In the genomic region with DNA sequence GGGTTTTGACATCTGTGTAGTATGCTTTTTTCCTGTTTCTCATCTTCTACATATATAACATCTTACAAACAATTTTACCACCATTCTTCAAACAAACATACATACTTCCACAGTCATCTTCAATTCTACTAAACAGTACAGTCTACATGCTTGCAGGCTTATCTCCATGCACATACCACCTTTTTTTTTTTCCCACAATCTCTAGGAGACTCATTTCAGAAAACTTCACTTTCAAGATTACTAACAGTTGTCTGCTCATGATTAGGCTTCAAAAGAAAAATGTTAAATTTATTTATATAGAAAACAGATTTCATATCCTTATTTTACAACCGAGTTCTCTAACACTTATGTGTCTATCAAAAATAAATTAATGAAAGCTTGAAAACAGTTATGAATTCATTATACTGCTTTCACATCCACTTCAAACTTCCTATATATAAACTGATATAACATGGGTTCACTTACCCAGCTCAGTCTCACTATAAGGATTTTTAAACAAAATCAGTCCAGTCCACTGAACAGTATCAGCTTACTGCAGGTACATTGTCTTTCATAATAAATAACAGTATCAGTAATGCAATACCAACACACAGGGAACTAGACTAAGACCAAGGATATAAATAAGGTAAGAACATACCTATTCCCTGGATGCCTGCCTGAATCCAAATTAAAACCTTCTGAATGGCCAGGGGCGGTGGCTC, we compare ENCODE assay signal across 1 cellular context.
TF ChIP-seq lines count a peak whose summit lies in the region.

No MANE protein-coding gene starts in this region.

TF ChIP-seq in IMR-90, 13 proteins besides CTCF, POLR2A, EP300 and RAD21:
- TF ChIP-seq MAFK (IDR thresholded peaks at IDR 0.05; ENCODE audit: low read depth, low read length) (no peak), SMC3 (IDR thresholded peaks at IDR 0.05; ENCODE audit: low read depth, low read length) (no peak), CEBPB (IDR thresholded peaks at IDR 0.05; ENCODE audit: low read depth, low read length) (no peak), FOS (IDR thresholded peaks at IDR 0.05; ENCODE audit: low read depth, low read length) (peak; percentile 37; the same call in 1 of the 2 replicates), NFE2L2 (IDR thresholded peaks at IDR 0.05; ENCODE audit: low read depth, low read length) (0 out of 2 replicates have a peak, but pooled peaks have one; percentile 13), ELK1 (IDR thresholded peaks at IDR 0.05; ENCODE audit: borderline replicate concordance, low read depth, low read length) (no peak)
- TF ChIP-seq, protein P1, sequence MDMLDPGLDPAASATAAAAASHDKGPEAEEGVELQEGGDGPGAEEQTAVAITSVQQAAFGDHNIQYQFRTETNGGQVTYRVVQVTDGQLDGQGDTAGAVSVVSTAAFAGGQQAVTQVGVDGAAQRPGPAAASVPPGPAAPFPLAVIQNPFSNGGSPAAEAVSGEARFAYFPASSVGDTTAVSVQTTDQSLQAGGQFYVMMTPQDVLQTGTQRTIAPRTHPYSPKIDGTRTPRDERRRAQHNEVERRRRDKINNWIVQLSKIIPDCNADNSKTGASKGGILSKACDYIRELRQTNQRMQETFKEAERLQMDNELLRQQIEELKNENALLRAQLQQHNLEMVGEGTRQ (IDR thresholded peaks at IDR 0.05; ENCODE audit: low read depth, low read length) = no peak
